In genomic region chr5:15124461-15124860, GRCh38 we compare ENCODE assay signal across 32 cellular contexts.
"Had no signal": no experiment of that assay in that cellular context is flagged by ENCODE, and none has a peak within 500 bp of the region (broad histone marks: within the 10 kb centered on the region; RNA-seq: fewer than 3 reads in every experiment).

No MANE protein-coding gene starts in this region.

- H3K27ac Mint-ChIP-seq: activated B cell treated with CpG ODN at 0.5 μM for 24 hours; activated CD4-positive, alpha-beta memory T cell treated with anti-CD3 and anti-CD28 coated beads for 36 hours; activated CD8-positive, alpha-beta T cell treated with anti-CD3 and anti-CD28 coated beads, Interleukin-2, amount 10 ng/mL, durations not matched to agents 7 days and 5 days; activated naive CD4-positive, alpha-beta T cell treated with anti-CD3 and anti-CD28 coated beads, Interleukin-2, amount 10 ng/mL, durations not matched to agents 7 days and 5 days; activated naive CD4-positive, alpha-beta T cell treated with anti-CD3 and anti-CD28 coated beads, Interleukin-2, amount 50 U/mL, for 72 hours; activated naive CD8-positive, alpha-beta T cell treated with anti-CD3 and anti-CD28 coated beads, Interleukin-2, amount 10 ng/mL, durations not matched to agents 7 days and 5 days; activated T-cell treated with anti-CD3 and anti-CD28 coated beads, Interleukin-2, amount 50 U/mL, for 24 hours; activated T-cell treated with anti-CD3 and anti-CD28 coated beads, Interleukin-2, amount 50 U/mL, for 72 hours; brain; T-helper 17 cell; T-helper 2 cell treated with Interferon-gamma antibody and Interleukin-4, amounts not matched to agents 5 μg/mL and 100 μg/mL, for 36 hours had no signal

- H3K4me1 Mint-ChIP-seq: activated B cell treated with CpG ODN at 0.5 μM for 24 hours; activated naive CD4-positive, alpha-beta T cell treated with anti-CD3 and anti-CD28 coated beads, Interleukin-2, amount 10 ng/mL, durations not matched to agents 7 days and 5 days; activated naive CD8-positive, alpha-beta T cell treated with anti-CD3 and anti-CD28 coated beads, Interleukin-2, amount 10 ng/mL, durations not matched to agents 7 days and 5 days; brain; T-helper 17 cell had no signal

- H3K9me3 ChIP-seq: ascending aorta, colonic mucosa, gastrocnemius medialis had no signal

- H3K36me3 Mint-ChIP-seq: activated CD4-positive, alpha-beta memory T cell treated with anti-CD3 and anti-CD28 coated beads for 36 hours; activated naive CD4-positive, alpha-beta T cell treated with anti-CD3 and anti-CD28 coated beads, Interleukin-2, amount 10 ng/mL, durations not matched to agents 7 days and 5 days; activated naive CD8-positive, alpha-beta T cell treated with anti-CD3 and anti-CD28 coated beads, Interleukin-2, amount 10 ng/mL, durations not matched to agents 7 days and 5 days; brain had no signal

- DNase-seq: activated B cell treated with CpG ODN at 0.5 μM for 24 hours; activated CD4-positive, alpha-beta memory T cell treated with anti-CD3 and anti-CD28 coated beads for 36 hours; activated CD4-positive, alpha-beta T cell treated with anti-CD3 and anti-CD28 coated beads for 48 hours; activated CD8-positive, alpha-beta memory T cell treated with anti-CD3 and anti-CD28 coated beads, Interleukin-2, amount 50 U/mL, for 48 hours; activated CD8-positive, alpha-beta T cell treated with anti-CD3 and anti-CD28 coated beads, Interleukin-2, amount 10 ng/mL, durations not matched to agents 7 days and 5 days; activated gamma-delta T cell; activated naive CD4-positive, alpha-beta T cell; activated naive CD4-positive, alpha-beta T cell treated with anti-CD3 and anti-CD28 coated beads, Interleukin-2, amount 10 ng/mL, durations not matched to agents 7 days and 5 days; activated naive CD8-positive, alpha-beta T cell treated with anti-CD3 and anti-CD28 coated beads, Interleukin-2, amount 10 ng/mL, durations not matched to agents 7 days and 5 days; activated T-cell treated with anti-CD3 and anti-CD28 coated beads for 4 hours; activated T-cell treated with anti-CD3 and anti-CD28 coated beads, Interleukin-2, amount 50 U/mL, for 24 hours; activated T-cell treated with anti-CD3 and anti-CD28 coated beads, Interleukin-2, amount 50 U/mL, for 72 hours; central memory CD4-positive, alpha-beta T cell; cerebellar nuclear complex; colonic mucosa; effector CD8-positive, alpha-beta T cell; foreskin keratinocyte; gastrocnemius medialis; glutamatergic neuron; heart left ventricle; T-helper 1 cell; T-helper 17 cell; T1000; WERI-Rb-1 had no signal

- ATAC-seq: activated CD4-positive, CD25-positive, alpha-beta regulatory T cell treated with anti-CD3 and anti-CD28 coated beads, Interleukin-2, amount 50 U/mL, for 24 hours; activated CD8-positive, alpha-beta T cell treated with anti-CD3 and anti-CD28 coated beads, Interleukin-2, amount 10 ng/mL, durations not matched to agents 7 days and 5 days; activated naive CD4-positive, alpha-beta T cell treated with anti-CD3 and anti-CD28 coated beads, Interleukin-2, amount 50 U/mL, for 72 hours; activated T-cell treated with anti-CD3 and anti-CD28 coated beads, Interleukin-2, amount 50 U/mL, for 72 hours; esophagus mucosa; foreskin keratinocyte; gastrocnemius medialis; heart left ventricle; T-helper 17 cell had no signal

- H3K4me1 ChIP-seq: ascending aorta, breast epithelium, colonic mucosa, foreskin keratinocyte, gastrocnemius medialis, heart left ventricle had no signal

- H3K27me3 ChIP-seq: ascending aorta, breast epithelium, cardiac muscle cell, colonic mucosa, foreskin keratinocyte, gastrocnemius medialis, heart left ventricle had no signal

- H3K4me3 ChIP-seq: ascending aorta, breast epithelium, cardiac muscle cell, colonic mucosa, gastrocnemius medialis, heart left ventricle had no signal

- H3K27me3 Mint-ChIP-seq: activated B cell treated with CpG ODN at 0.5 μM for 24 hours; activated CD4-positive, alpha-beta memory T cell treated with anti-CD3 and anti-CD28 coated beads for 36 hours; activated naive CD4-positive, alpha-beta T cell treated with anti-CD3 and anti-CD28 coated beads, Interleukin-2, amount 10 ng/mL, durations not matched to agents 7 days and 5 days; activated naive CD8-positive, alpha-beta T cell treated with anti-CD3 and anti-CD28 coated beads, Interleukin-2, amount 10 ng/mL, durations not matched to agents 7 days and 5 days; activated T-cell treated with anti-CD3 and anti-CD28 coated beads, Interleukin-2, amount 50 U/mL, for 24 hours; T-helper 17 cell had no signal

- H3K4me3 Mint-ChIP-seq: activated B cell treated with CpG ODN at 0.5 μM for 24 hours; activated CD4-positive, alpha-beta memory T cell treated with anti-CD3 and anti-CD28 coated beads for 36 hours; activated CD8-positive, alpha-beta T cell treated with anti-CD3 and anti-CD28 coated beads, Interleukin-2, amount 10 ng/mL, durations not matched to agents 7 days and 5 days; activated naive CD4-positive, alpha-beta T cell treated with anti-CD3 and anti-CD28 coated beads, Interleukin-2, amount 10 ng/mL, durations not matched to agents 7 days and 5 days; activated naive CD8-positive, alpha-beta T cell treated with anti-CD3 and anti-CD28 coated beads, Interleukin-2, amount 10 ng/mL, durations not matched to agents 7 days and 5 days; activated T-cell treated with anti-CD3 and anti-CD28 coated beads, Interleukin-2, amount 50 U/mL, for 24 hours; activated T-cell treated with anti-CD3 and anti-CD28 coated beads, Interleukin-2, amount 50 U/mL, for 72 hours; brain; T-helper 17 cell; T-helper 2 cell treated with Interferon-gamma antibody and Interleukin-4, amounts not matched to agents 5 μg/mL and 100 μg/mL, for 36 hours had no signal

- H3K36me3 ChIP-seq: ascending aorta, breast epithelium, cardiac muscle cell, colonic mucosa, gastrocnemius medialis, heart left ventricle, WERI-Rb-1 had no signal

- H3K27ac ChIP-seq: ascending aorta, breast epithelium, cardiac muscle cell, colonic mucosa, foreskin keratinocyte, gastrocnemius medialis, heart left ventricle, WERI-Rb-1 had no signal
